2 cellular contexts compared by ENCODE assay signal in the genomic region with DNA sequence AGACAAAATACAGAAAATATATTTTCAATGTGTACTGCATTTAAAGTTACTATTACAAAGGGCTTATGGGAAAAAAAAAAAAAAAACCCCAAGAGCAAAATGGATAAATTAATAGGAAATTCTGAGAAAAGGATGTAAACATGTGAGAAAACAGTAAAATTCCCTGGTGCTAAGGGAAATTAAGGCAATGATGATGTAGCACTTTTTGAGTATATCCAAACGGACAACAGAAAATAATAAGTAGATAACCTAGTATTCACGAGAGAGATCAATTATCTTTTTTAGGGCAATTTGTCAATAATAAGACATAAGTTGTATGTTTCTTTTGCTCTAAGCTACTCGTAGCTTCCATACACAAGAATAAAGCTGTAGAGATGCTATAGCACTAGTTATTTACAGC.
A peak's percentile ranks its signal among the peaks of the same experiment; 100 is the strongest.
TF ChIP-seq lines count a peak whose summit lies in the region.

No MANE protein-coding gene starts in this region.

TF ChIP-seq in HepG2, 621 proteins besides CTCF, POLR2A, EP300 and RAD21 (continued from another document):
- TF ChIP-seq MAFK (conservative IDR thresholded peaks at IDR 0.05 in 1 of 2, IDR thresholded peaks at IDR 0.05 in 1 of 2; ENCODE audit: low read length in 2 of 2) (peak; percentile 30 to 66; a peak in 3 of 4 replicates), WIZ (CRISPR knock-in tag; IDR thresholded peaks at IDR 0.05) (no peak)
- TF ChIP-seq, protein P1, sequence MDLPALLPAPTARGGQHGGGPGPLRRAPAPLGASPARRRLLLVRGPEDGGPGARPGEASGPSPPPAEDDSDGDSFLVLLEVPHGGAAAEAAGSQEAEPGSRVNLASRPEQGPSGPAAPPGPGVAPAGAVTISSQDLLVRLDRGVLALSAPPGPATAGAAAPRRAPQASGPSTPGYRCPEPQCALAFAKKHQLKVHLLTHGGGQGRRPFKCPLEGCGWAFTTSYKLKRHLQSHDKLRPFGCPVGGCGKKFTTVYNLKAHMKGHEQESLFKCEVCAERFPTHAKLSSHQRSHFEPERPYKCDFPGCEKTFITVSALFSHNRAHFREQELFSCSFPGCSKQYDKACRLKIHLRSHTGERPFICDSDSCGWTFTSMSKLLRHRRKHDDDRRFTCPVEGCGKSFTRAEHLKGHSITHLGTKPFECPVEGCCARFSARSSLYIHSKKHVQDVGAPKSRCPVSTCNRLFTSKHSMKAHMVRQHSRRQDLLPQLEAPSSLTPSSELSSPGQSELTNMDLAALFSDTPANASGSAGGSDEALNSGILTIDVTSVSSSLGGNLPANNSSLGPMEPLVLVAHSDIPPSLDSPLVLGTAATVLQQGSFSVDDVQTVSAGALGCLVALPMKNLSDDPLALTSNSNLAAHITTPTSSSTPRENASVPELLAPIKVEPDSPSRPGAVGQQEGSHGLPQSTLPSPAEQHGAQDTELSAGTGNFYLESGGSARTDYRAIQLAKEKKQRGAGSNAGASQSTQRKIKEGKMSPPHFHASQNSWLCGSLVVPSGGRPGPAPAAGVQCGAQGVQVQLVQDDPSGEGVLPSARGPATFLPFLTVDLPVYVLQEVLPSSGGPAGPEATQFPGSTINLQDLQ (CRISPR knock-in tag; IDR thresholded peaks at IDR 0.05) = no peak
TF ChIP-seq in HepG2: peak in this region for 2.

TF ChIP-seq in IMR-90, 13 proteins besides CTCF, POLR2A, EP300 and RAD21 (continued from another document):
- TF ChIP-seq, protein P2, sequence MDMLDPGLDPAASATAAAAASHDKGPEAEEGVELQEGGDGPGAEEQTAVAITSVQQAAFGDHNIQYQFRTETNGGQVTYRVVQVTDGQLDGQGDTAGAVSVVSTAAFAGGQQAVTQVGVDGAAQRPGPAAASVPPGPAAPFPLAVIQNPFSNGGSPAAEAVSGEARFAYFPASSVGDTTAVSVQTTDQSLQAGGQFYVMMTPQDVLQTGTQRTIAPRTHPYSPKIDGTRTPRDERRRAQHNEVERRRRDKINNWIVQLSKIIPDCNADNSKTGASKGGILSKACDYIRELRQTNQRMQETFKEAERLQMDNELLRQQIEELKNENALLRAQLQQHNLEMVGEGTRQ (IDR thresholded peaks at IDR 0.05; ENCODE audit: low read depth, low read length) = no peak
